Comparison of ENCODE assay signal across 8 cellular contexts in the genomic region with DNA sequence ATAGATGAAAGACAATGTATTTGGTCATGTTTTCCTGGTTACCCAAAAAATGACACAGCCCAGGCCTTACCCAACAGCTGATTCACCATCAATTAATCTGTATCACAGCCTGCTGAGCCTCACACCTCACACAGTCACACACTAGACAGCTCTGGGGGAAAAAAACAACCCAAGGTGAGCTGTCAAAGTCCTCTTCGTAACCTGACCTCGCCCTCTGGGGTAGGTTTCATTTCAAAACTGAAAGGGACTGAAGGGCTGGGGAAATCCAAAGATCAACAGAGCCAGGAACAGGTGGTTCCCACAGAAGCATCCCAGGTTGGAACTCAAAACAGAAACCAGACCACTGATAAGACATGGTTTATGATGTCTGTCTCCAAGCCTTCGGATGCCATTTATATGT.
DNase-seq lines count a peak whose midpoint lies in the region; ATAC-seq lines count a peak whose summit lies in the region.

No MANE protein-coding gene starts in this region.

- DNase-seq in activated CD8-positive, alpha-beta memory T cell treated with anti-CD3 and anti-CD28 coated beads, Interleukin-2, amount 50 U/mL, for 4 hours: peak; percentile 63
- peak; percentile 31 for DNase-seq in iris pigment epithelial cell (ENCODE audit: low read depth)
- DNase-seq in stimulated activated CD8-positive, alpha-beta memory T cell treated with anti-CD3 and anti-CD28 coated beads, Interleukin-7, amount 100 ng/mL, for 1 hour (ENCODE audit: low read depth in 2 of 2): peak; percentile 30 to 38
- no peak for DNase-seq in cerebellar cortex (ENCODE audit: low spot score)
- no peak for DNase-seq in COLO829 (ENCODE audit: low spot score)
- DNase-seq in pons (ENCODE audit: low spot score): no peak

- ATAC-seq in GM19397 (IDR thresholded peaks at IDR 0.05; ENCODE audit: unreplicated experiment): peak; percentile 79
- ATAC-seq in HG03439 (IDR thresholded peaks at IDR 0.05; ENCODE audit: unreplicated experiment): peak; percentile 70

Comparison
In these comparisons a context has a peak if more than half of its experiments do, and no peak if none do; other contexts are left out.
1. DNase-seq: peak in activated CD8-positive, alpha-beta memory T cell treated with anti-CD3 and anti-CD28 coated beads, Interleukin-2, amount 50 U/mL, for 4 hours (single experiment), iris pigment epithelial cell (single experiment) and stimulated activated CD8-positive, alpha-beta memory T cell treated with anti-CD3 and anti-CD28 coated beads, Interleukin-7, amount 100 ng/mL, for 1 hour (2 of 2); none in cerebellar cortex (single experiment), COLO829 (single experiment) and pons (single experiment).